Comparison of ENCODE assay signal across 17 cellular contexts in genomic region chr13:53010374-53011105, GRCh38. TPM values are rescaled to one million over a fixed set of nuclear protein-coding genes. Genes with fewer than 3 reads are reported as not detected.
DNase-seq lines count a peak whose midpoint lies in the region; ATAC-seq and TF ChIP-seq lines count a peak whose summit lies in the region.
"Had no signal": no experiment of that assay in that cellular context is flagged by ENCODE, and none has a peak within 500 bp of the region (broad histone marks: within the 10 kb centered on the region; RNA-seq: fewer than 3 reads in every experiment).

No MANE protein-coding gene starts in this region.

- no peak overlapping the region for H3K27ac Mint-ChIP-seq in Calu3 (ENCODE audit: unreplicated experiment)
- H3K27ac Mint-ChIP-seq: activated CD8-positive, alpha-beta T cell treated with anti-CD3 and anti-CD28 coated beads, Interleukin-2, amount 10 ng/mL, durations not matched to agents 7 days and 5 days; stimulated activated memory B cell treated with anti-CD40 and anti-IgM and Interleukin-4, amounts not matched to agents 10 μg/mL and 1 μg/mL and 100 μg/mL, for 72 hours had no signal

- no peaks in the 10 kb centered on the region for H3K36me3 Mint-ChIP-seq in Calu3 (ENCODE audit: insufficient read depth, unreplicated experiment)
- H3K36me3 Mint-ChIP-seq: stimulated activated memory B cell treated with anti-CD40 and anti-IgM and Interleukin-4, amounts not matched to agents 10 μg/mL and 1 μg/mL and 100 μg/mL, for 72 hours had no signal

- ATAC-seq in HG03521 (IDR thresholded peaks at IDR 0.05; ENCODE audit: unreplicated experiment), result no peak
- ATAC-seq: activated CD8-positive, alpha-beta T cell treated with anti-CD3 and anti-CD28 coated beads, Interleukin-2, amount 10 ng/mL, durations not matched to agents 7 days and 5 days; stimulated activated memory B cell treated with anti-CD40 and anti-IgM and Interleukin-4, amounts not matched to agents 10 μg/mL and 1 μg/mL and 100 μg/mL, for 72 hours had no signal

- DNase-seq in Calu3 (peak; percentile 50), NCI-H1092 (lab: John Stamatoyannopoulos, UW) (peak; percentile 24), RWPE1 (ENCODE audit: low spot score) (peak; percentile 57), kidney tubule cell (ENCODE audit: low spot score) (peak; percentile 79), A673 (ENCODE audit: low spot score) (no peak), dorsolateral prefrontal cortex (no peak)
- no peak for DNase-seq in stimulated activated CD4-positive, alpha-beta T cell treated with anti-CD3 and anti-CD28 coated beads, Interleukin-4, amount 100 ng/mL, for 24 hours
- DNase-seq: activated CD8-positive, alpha-beta T cell treated with anti-CD3 and anti-CD28 coated beads, Interleukin-2, amount 10 ng/mL, durations not matched to agents 7 days and 5 days; activated gamma-delta T cell treated with Interleukin-2 at 50 U/mL for 16 hours; mesendoderm; NCI-H1048; stimulated activated CD4-positive, alpha-beta T cell treated with anti-CD3 and anti-CD28 coated beads, Interleukin-1b, Interleukin-23, amount 100 ng/mL, for 48 hours had no signal

- intact Hi-C loops in Calu3 (cut with micrococcal nuclease; ENCODE audit: unreplicated experiment), result no loop called here
- intact Hi-C loops in A673 (cut with micrococcal nuclease; ENCODE audit: unreplicated experiment), result no loop called here
- intact Hi-C loops in dorsolateral prefrontal cortex (cut with DNase I), result no loop called here

- no peaks in the 10 kb centered on the region for H3K9me3 Mint-ChIP-seq in Calu3 (ENCODE audit: low read depth, unreplicated experiment)
- H3K9me3 Mint-ChIP-seq: stimulated activated memory B cell treated with anti-CD40 and anti-IgM and Interleukin-4, amounts not matched to agents 10 μg/mL and 1 μg/mL and 100 μg/mL, for 72 hours had no signal

- CTCF ChIA-PET in Calu3 (lab: Charles Lee), result interaction anchor here (0.7 to 1.0 kb wide), 4 partner anchors 9 to 371 kb away, joined by 3 to 9 read pairs (median 3); no protein-coding TSS in a partner anchor
- CTCF ChIA-PET in RWPE1 (lab: Yijun Ruan, JAX), result interaction anchor here (0.6 kb wide), 5 partner anchors 13 to 190 kb away, joined by 3 to 5 read pairs (median 3); no protein-coding TSS in a partner anchor
- CTCF ChIA-PET in A673 (lab: Charles Lee), result no interaction called here

- H3K27me3 Mint-ChIP-seq in Calu3 (ENCODE audit: unreplicated experiment), result no peaks in the 10 kb centered on the region

- TF ChIP-seq CTCF in Calu3 (IDR thresholded peaks at IDR 0.05; ENCODE audit: unreplicated experiment) (no peak), RWPE1 (conservative IDR thresholded peaks at IDR 0.05; ENCODE audit: low read depth) (no peak), A673 (conservative IDR thresholded peaks at IDR 0.05; ENCODE audit: low read depth, low read length) (no peak), dorsolateral prefrontal cortex (IDR thresholded peaks at IDR 0.05 in 54 of 56, conservative IDR thresholded peaks at IDR 0.05 in 2 of 56; ENCODE audit: low read depth in 1 of 56, partially characterized antibody in 56 of 56) (no peak)

- POLR2A ChIA-PET in RWPE1 (lab: Yijun Ruan, JAX; ENCODE audit: low non-redundant PET), result interaction anchor here (0.7 kb wide), 1 partner anchor 108 kb away, joined by 3 read pairs; no protein-coding TSS in a partner anchor
- POLR2A ChIA-PET in A673 (lab: Charles Lee; ENCODE audit: low non-redundant PET), result no interaction called here

- H3K27me3 ChIP-seq in A673 (replicated peaks; ENCODE audit: insufficient read depth, low read depth, low read length, poor library complexity), result no peaks in the 10 kb centered on the region
- H3K27me3 ChIP-seq in dorsolateral prefrontal cortex, result no peaks in the 10 kb centered on the region

- no peaks in the 10 kb centered on the region for H3K9me3 ChIP-seq in A673 (ENCODE audit: low read depth, low read length, poor library complexity, severe bottlenecking)

- BruUV-seq in Calu3 (replicated peaks; lab: Mats Ljungman, UMichigan) (no TSS peak), A673 (replicated peaks; lab: Mats Ljungman, UMichigan) (no TSS peak)

- H3K4me1 ChIP-seq in A673 (ENCODE audit: insufficient read depth, low read length, poor library complexity, severe bottlenecking), result no peaks in the 10 kb centered on the region
- H3K4me1 ChIP-seq: parathyroid adenoma had no signal

- no peak overlapping the region for H3K4me3 Mint-ChIP-seq in Calu3 (ENCODE audit: low read depth, unreplicated experiment)
- H3K4me3 Mint-ChIP-seq: activated CD8-positive, alpha-beta T cell treated with anti-CD3 and anti-CD28 coated beads, Interleukin-2, amount 10 ng/mL, durations not matched to agents 7 days and 5 days; stimulated activated memory B cell treated with anti-CD40 and anti-IgM and Interleukin-4, amounts not matched to agents 10 μg/mL and 1 μg/mL and 100 μg/mL, for 72 hours had no signal

- H3K4me3 ChIP-seq in A673 (ENCODE audit: low read depth, low read length, poor library complexity, severe bottlenecking) (no peak overlapping the region), dorsolateral prefrontal cortex (no peak overlapping the region)

- H3K27ac ChIP-seq in RWPE1 (peak overlapping the region; percentile 65), A673 (ENCODE audit: low read depth, low read length, poor library complexity, severe bottlenecking) (no peak overlapping the region), dorsolateral prefrontal cortex (no peak overlapping the region)
- H3K27ac ChIP-seq: parathyroid adenoma had no signal

- H3K4me1 Mint-ChIP-seq in Calu3 (ENCODE audit: low read depth, unreplicated experiment), result peaks cover 8% of the 10 kb centered on the region

- H3K36me3 ChIP-seq in A673 (ENCODE audit: insufficient read depth, low read length, poor library complexity, severe bottlenecking), result no peaks in the 10 kb centered on the region

RNA-seq across cellular contexts. Expression of gene OLFM4, which starts 18.1 kb away (rescaled TPM):
- total RNA-seq in Calu3 (2022) (33.5 and 55.7 TPM in 2 replicates), A673 (2021) (not detected in 2 replicates), dorsolateral prefrontal cortex (1 to 10 TPM in 62 of 120 experiments, under 1 TPM in 54, not detected in 4; 0.16 to 7.5 (median 1.1) TPM)
- total RNA-seq: activated CD8-positive, alpha-beta T cell treated with anti-CD3 and anti-CD28 coated beads, Interleukin-2, amount 10 ng/mL, durations not matched to agents 7 days and 5 days; H1; T-helper 2 cell treated with Interferon-gamma antibody and Interleukin-4, amounts not matched to agents 100 ng/mL and 5 ng/mL, for 36 hours had no signal

Comparison
In these comparisons a context has a peak if more than half of its experiments do, and no peak if none do; other contexts are left out.
1. DNase-seq: peak in Calu3 (single experiment), NCI-H1092 (single experiment), RWPE1 (single experiment) and kidney tubule cell (single experiment); none in A673 (single experiment), stimulated activated CD4-positive, alpha-beta T cell treated with anti-CD3 and anti-CD28 coated beads, Interleukin-4, amount 100 ng/mL, for 24 hours (single experiment) and dorsolateral prefrontal cortex (0 of 10).